In the genomic region with DNA sequence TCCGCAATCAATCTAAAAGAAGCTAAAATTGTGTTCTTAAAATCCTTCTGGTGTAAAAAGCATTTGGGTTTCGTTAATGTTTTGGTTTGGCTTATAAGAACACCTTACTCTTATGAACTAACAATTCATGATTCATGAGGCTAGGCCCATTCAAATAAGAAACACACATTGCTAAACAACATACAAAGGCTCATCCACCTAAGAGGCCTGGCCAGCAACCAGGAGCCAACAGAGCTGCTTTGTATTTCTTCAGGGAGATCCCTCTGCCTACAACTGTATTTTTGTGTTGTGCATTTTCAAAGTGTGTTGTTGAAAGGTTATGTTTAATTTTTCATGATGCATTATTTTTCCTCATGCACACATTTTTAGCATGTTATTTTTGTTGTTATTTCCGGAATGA, we compare ENCODE assay signal across 14 cellular contexts.
"Had no signal": no experiment of that assay in that cellular context is flagged by ENCODE, and none has a peak within 500 bp of the region (broad histone marks: within the 10 kb centered on the region; RNA-seq: fewer than 3 reads in every experiment).

No MANE protein-coding gene starts in this region.

- H2AFZ ChIP-seq: neural progenitor cell had no signal

- H3K36me3 ChIP-seq: ascending aorta, neural progenitor cell, pancreas, transverse colon had no signal

- H3K27ac ChIP-seq: ascending aorta, neural progenitor cell, pancreas, transverse colon had no signal

- H3K9me3 ChIP-seq: ascending aorta, pancreas, transverse colon had no signal

- H3K4me3 ChIP-seq: ascending aorta, neural progenitor cell, pancreas, transverse colon had no signal

- H3K27ac Mint-ChIP-seq: neural progenitor cell had no signal

- H3K4me3 Mint-ChIP-seq: neural progenitor cell had no signal

- FAIRE-seq: pancreas had no signal

- DNase-seq: activated CD4-positive, alpha-beta T cell treated with anti-CD3 and anti-CD28 coated beads, Interleukin-2, amount 50 U/mL, for 48 hours; activated CD4-positive, CD25-positive, alpha-beta regulatory T cell treated with anti-CD3 and anti-CD28 coated beads, Interleukin-2, amount 50 U/mL, for 72 hours; activated CD8-positive, alpha-beta memory T cell treated with anti-CD3 and anti-CD28 coated beads, Interleukin-2, amount 50 U/mL, for 48 hours; central memory CD4-positive, alpha-beta T cell; erythroblast; glutamatergic neuron; pancreas; retina; SW 1271; T-helper 9 cell; transverse colon had no signal

- ATAC-seq: left lobe of liver had no signal

- H3K9ac ChIP-seq: neural progenitor cell had no signal

- H3K27me3 ChIP-seq: ascending aorta, neural progenitor cell, pancreas, transverse colon had no signal

- H3K4me2 ChIP-seq: neural progenitor cell had no signal
